In the genomic region with DNA sequence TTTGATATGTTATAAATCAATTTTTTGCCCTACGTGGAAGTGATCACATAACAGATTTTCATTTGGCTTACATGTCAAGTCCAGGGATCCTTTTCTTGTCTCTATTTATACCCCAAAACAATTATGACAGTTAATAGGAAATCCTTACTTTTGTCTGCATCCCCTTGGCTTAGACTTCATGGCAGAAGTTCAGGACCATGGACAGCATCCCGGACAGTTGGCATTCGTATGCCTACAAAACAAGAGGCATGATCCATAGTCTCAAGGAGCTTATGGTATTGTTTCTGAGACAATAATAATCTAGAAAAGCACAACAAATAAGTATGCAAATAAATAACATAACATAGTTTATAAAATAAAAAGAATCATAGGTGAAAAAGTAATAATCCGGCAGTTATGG, we compare ENCODE assay signal across 11 cellular contexts.
DNase-seq lines count a peak whose midpoint lies in the region; ATAC-seq and TF ChIP-seq lines count a peak whose summit lies in the region.
"Had no signal": no experiment of that assay in that cellular context is flagged by ENCODE, and none has a peak within 500 bp of the region (broad histone marks: within the 10 kb centered on the region; RNA-seq: fewer than 3 reads in every experiment).

No MANE protein-coding gene starts in this region.

- peak; percentile 33 for DNase-seq in activated naive CD4-positive, alpha-beta T cell treated with anti-CD3 and anti-CD28 coated beads for 36 hours
- DNase-seq in activated naive CD4-positive, alpha-beta T cell treated with anti-CD3 and anti-CD28 coated beads, Interleukin-2, amount 50 U/mL, for 16 hours: no peak
- peak; percentile 52 for DNase-seq in OCI-M1 (lab: John Stamatoyannopoulos, UW)
- DNase-seq in endothelial cell (ENCODE audit: low spot score): peak; percentile 72
- DNase-seq in skeletal muscle cell (ENCODE audit: low read depth): peak; percentile 1
- DNase-seq in cerebellar cortex (ENCODE audit: low spot score): no peak
- DNase-seq in spleen: no peak
- DNase-seq: BE2C, NCI-H2081 treated with DMSO at 0.1 percent for 48 hours, sigmoid colon had no signal

- ATAC-seq in HG02885 (IDR thresholded peaks at IDR 0.05; ENCODE audit: poor library complexity, unreplicated experiment): no peak

- H3K9me3 Mint-ChIP-seq in activated naive CD4-positive, alpha-beta T cell treated with anti-CD3 and anti-CD28 coated beads for 36 hours: peaks cover 5% of the 10 kb centered on the region
- H3K9me3 Mint-ChIP-seq in endothelial cell (ENCODE audit: unreplicated experiment): no peaks in the 10 kb centered on the region

- no peaks in the 10 kb centered on the region for H3K27me3 Mint-ChIP-seq in activated naive CD4-positive, alpha-beta T cell treated with anti-CD3 and anti-CD28 coated beads for 36 hours (ENCODE audit: low read depth)
- H3K27me3 Mint-ChIP-seq in endothelial cell (ENCODE audit: unreplicated experiment): no peaks in the 10 kb centered on the region

- TF ChIP-seq POLR2A in spleen (IDR thresholded peaks at IDR 0.05): no peak

- no peaks in the 10 kb centered on the region for H3K36me3 ChIP-seq in spleen
- H3K36me3 ChIP-seq: BE2C, sigmoid colon had no signal

- CTCF ChIA-PET in activated naive CD4-positive, alpha-beta T cell treated with anti-CD3 and anti-CD28 coated beads for 36 hours (lab: Charles Lee): no interaction called here

- WGBS in spleen, 5 donors: 49 to 62% (median 55%) methylated on average over 4 of the region's 4 CpGs

- intact Hi-C loops in activated naive CD4-positive, alpha-beta T cell treated with anti-CD3 and anti-CD28 coated beads for 36 hours (cut with micrococcal nuclease): no loop called here
- intact Hi-C loops in spleen (cut with DNase I; ENCODE audit: low total_unique reads): no loop called here

- H3K9me3 ChIP-seq in spleen: peaks cover 0 to 5% (median 0%) of the 10 kb centered on the region in 8 donors
- H3K9me3 ChIP-seq: BE2C, sigmoid colon had no signal

- H3K27me3 ChIP-seq in spleen (replicated peaks in 1 of 7): no peaks in the 10 kb centered on the region
- H3K27me3 ChIP-seq: BE2C, sigmoid colon had no signal

- H3K36me3 Mint-ChIP-seq in activated naive CD4-positive, alpha-beta T cell treated with anti-CD3 and anti-CD28 coated beads for 36 hours (ENCODE audit: low read depth): no peaks in the 10 kb centered on the region
- H3K36me3 Mint-ChIP-seq in endothelial cell (ENCODE audit: low read depth, unreplicated experiment): no peaks in the 10 kb centered on the region

- TF ChIP-seq CTCF in endothelial cell (IDR thresholded peaks at IDR 0.05; ENCODE audit: unreplicated experiment): no peak
- no peak for TF ChIP-seq CTCF in spleen (IDR thresholded peaks at IDR 0.05 in 8 of 11, conservative IDR thresholded peaks at IDR 0.05 in 3 of 11)

- no peak overlapping the region for H3K27ac ChIP-seq in spleen
- H3K27ac ChIP-seq: sigmoid colon had no signal

- no peaks in the 10 kb centered on the region for H3K4me1 ChIP-seq in spleen
- H3K4me1 ChIP-seq: BE2C, sigmoid colon had no signal

- no peaks in the 10 kb centered on the region for H3K4me1 Mint-ChIP-seq in activated naive CD4-positive, alpha-beta T cell treated with anti-CD3 and anti-CD28 coated beads for 36 hours (ENCODE audit: low read depth)
- no peaks in the 10 kb centered on the region for H3K4me1 Mint-ChIP-seq in endothelial cell (ENCODE audit: unreplicated experiment)

- H3K4me3 Mint-ChIP-seq in activated naive CD4-positive, alpha-beta T cell treated with anti-CD3 and anti-CD28 coated beads for 36 hours: no peak overlapping the region
- H3K4me3 Mint-ChIP-seq in endothelial cell (ENCODE audit: unreplicated experiment): no peak overlapping the region

- no peak overlapping the region for H3K27ac Mint-ChIP-seq in activated naive CD4-positive, alpha-beta T cell treated with anti-CD3 and anti-CD28 coated beads for 36 hours
- H3K27ac Mint-ChIP-seq in endothelial cell (ENCODE audit: unreplicated experiment): no peak overlapping the region

- H3K4me3 ChIP-seq in skeletal muscle cell (ENCODE audit: low read depth, low read length) (no peak overlapping the region), spleen (no peak overlapping the region)
- H3K4me3 ChIP-seq: sigmoid colon had no signal

Comparison
In these comparisons a context has a peak if more than half of its experiments do, and no peak if none do; other contexts are left out.
1. DNase-seq: peak in activated naive CD4-positive, alpha-beta T cell treated with anti-CD3 and anti-CD28 coated beads for 36 hours (single experiment), OCI-M1 (single experiment), endothelial cell (single experiment) and skeletal muscle cell (single experiment); none in activated naive CD4-positive, alpha-beta T cell treated with anti-CD3 and anti-CD28 coated beads, Interleukin-2, amount 50 U/mL, for 16 hours (single experiment), cerebellar cortex (single experiment) and spleen (single experiment).